Comparison of ENCODE assay signal across 27 cellular contexts in the genomic region with DNA sequence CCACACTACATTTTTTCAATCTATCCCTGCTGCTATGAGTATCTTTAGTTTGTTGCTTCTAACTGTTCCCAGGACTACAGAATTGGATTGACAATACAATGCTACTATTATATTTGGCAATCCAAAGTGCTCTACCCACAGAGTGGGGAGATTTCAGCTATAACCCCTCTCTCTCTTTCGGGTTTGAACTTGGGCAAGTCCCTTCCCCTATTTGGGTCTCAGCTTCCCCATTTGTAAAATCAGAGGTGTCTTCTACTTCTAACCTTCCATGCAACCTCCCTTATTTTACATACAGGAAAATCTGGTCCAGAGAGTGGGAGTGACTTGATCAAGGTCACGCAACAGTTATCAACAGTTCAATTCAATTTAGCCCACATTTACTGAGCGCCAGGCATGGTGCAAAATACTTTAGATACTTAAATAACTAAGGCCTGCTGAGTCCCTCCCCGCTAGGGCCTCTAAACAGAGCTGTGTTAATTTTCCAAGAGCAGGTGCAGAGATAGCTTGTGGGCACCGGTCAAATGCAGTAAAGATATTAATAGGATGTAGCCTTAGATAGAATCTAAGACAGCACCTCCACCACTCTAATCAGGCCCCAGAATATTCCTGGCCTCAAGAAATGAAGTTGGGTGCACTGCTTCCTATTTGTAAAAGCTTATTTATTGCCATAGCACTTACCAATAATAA. TPM values are rescaled to one million over a fixed set of nuclear protein-coding genes. Genes with fewer than 3 reads are reported as not detected.
DNase-seq lines count a peak whose midpoint lies in the region; ATAC-seq and TF ChIP-seq lines count a peak whose summit lies in the region.
"Had no signal": no experiment of that assay in that cellular context is flagged by ENCODE, and none has a peak within 500 bp of the region (broad histone marks: within the 10 kb centered on the region; RNA-seq: fewer than 3 reads in every experiment).

No MANE protein-coding gene starts in this region.

- no peak for TF ChIP-seq CTCF in left ventricle myocardium inferior (IDR thresholded peaks at IDR 0.05; ENCODE audit: borderline replicate concordance)
- TF ChIP-seq CTCF in heart right ventricle (IDR thresholded peaks at IDR 0.05): no peak
- TF ChIP-seq CTCF in OCI-LY7 (conservative IDR thresholded peaks at IDR 0.05; ENCODE audit: low read length): no peak

- POLR2A ChIA-PET in OCI-LY7 (lab: Charles Lee): interaction anchor here (0.5 to 1.7 kb wide), 8 partner anchors 12 to 531 kb away, joined by 3 to 7 read pairs (median 3); no protein-coding TSS in a partner anchor

- H3K27me3 ChIP-seq in left ventricle myocardium inferior (ENCODE audit: low read depth): no peaks in the 10 kb centered on the region
- H3K27me3 ChIP-seq in heart right ventricle: no peaks in the 10 kb centered on the region
- H3K27me3 ChIP-seq: MG63, stomach, thyroid gland had no signal

- no peaks in the 10 kb centered on the region for H3K79me2 ChIP-seq in OCI-LY7 (ENCODE audit: insufficient read depth, low read depth, low read length)

- BruUV-seq in OCI-LY7 (replicated peaks; lab: Mats Ljungman, UMichigan): no TSS peak

- H3K4me3 ChIP-seq in left ventricle myocardium inferior: no peak overlapping the region
- no peak overlapping the region for H3K4me3 ChIP-seq in heart right ventricle
- H3K4me3 ChIP-seq in OCI-LY7 (ENCODE audit: low read depth, low read length, poor library complexity, severe bottlenecking): peak overlapping the region; percentile 42
- H3K4me3 ChIP-seq: HAP-1, K562, MG63, stomach, thyroid gland had no signal

- WGBS in heart right ventricle, 2 donors: 59 to 67% methylated on average over 5 of the region's 5 CpGs

- CTCF ChIA-PET in OCI-LY7 (lab: Charles Lee; ENCODE audit: unreplicated experiment): no interaction called here

- intact Hi-C loops in left ventricle myocardium inferior (cut with micrococcal nuclease) (no loop called here), heart right ventricle (cut with DNase I) (no loop called here), OCI-LY7 (cut with micrococcal nuclease; ENCODE audit: unreplicated experiment) (no loop called here)

- H3K36me3 ChIP-seq in left ventricle myocardium inferior: no peaks in the 10 kb centered on the region
- H3K36me3 ChIP-seq in heart right ventricle: no peaks in the 10 kb centered on the region
- H3K36me3 ChIP-seq in OCI-LY7 (ENCODE audit: insufficient read depth, low read length): no peaks in the 10 kb centered on the region
- H3K36me3 ChIP-seq: HAP-1, MG63, stomach, thyroid gland had no signal

- H3K4me1 ChIP-seq in left ventricle myocardium inferior (peaks cover 9% of the 10 kb centered on the region), heart right ventricle (peaks cover 0 to 15% (median 0%) of the 10 kb centered on the region in 9 donors), OCI-LY7 (ENCODE audit: insufficient read depth, low read length, poor library complexity, severe bottlenecking) (peaks cover 36% of the 10 kb centered on the region)
- H3K4me1 ChIP-seq: HAP-1, stomach, thyroid gland had no signal

- H3K9me3 ChIP-seq in left ventricle myocardium inferior (replicated peaks) (no peaks in the 10 kb centered on the region), heart right ventricle (no peaks in the 10 kb centered on the region), OCI-LY7 (ENCODE audit: low read length) (no peaks in the 10 kb centered on the region)
- H3K9me3 ChIP-seq: MG63, stomach, thyroid gland had no signal

- H2AFZ ChIP-seq in OCI-LY7 (ENCODE audit: low read length): peak overlapping the region; percentile 91

- ATAC-seq in heart right ventricle: no peak
- no peak for ATAC-seq in GM18868 (IDR thresholded peaks at IDR 0.05; ENCODE audit: unreplicated experiment)
- no peak for ATAC-seq in HG02885 (IDR thresholded peaks at IDR 0.05; ENCODE audit: poor library complexity, unreplicated experiment)
- ATAC-seq: CD8-positive, alpha-beta T cell; effector memory CD8-positive, alpha-beta T cell; K562 had no signal

- H3K9me2 ChIP-seq in OCI-LY7 (ENCODE audit: insufficient read depth, low read length): no peaks in the 10 kb centered on the region

- in situ Hi-C loops in KBM-7 (cut with MboI; ENCODE audit: low pct_unique_long_range_greater_than_20kb, low sequenced_read_pairs): no loop called here

- DNase-seq in left ventricle myocardium inferior: no peak
- DNase-seq in heart right ventricle: no peak
- DNase-seq in OCI-LY7 (ENCODE audit: low spot score): peak; percentile 71
- DNase-seq in myocyte (ENCODE audit: low read depth): peak; percentile 84
- no peak for DNase-seq in KBM-7
- DNase-seq in DMS153 (lab: John Stamatoyannopoulos, UW): no peak
- DNase-seq: activated CD4-positive, alpha-beta memory T cell treated with anti-CD3 and anti-CD28 coated beads for 36 hours; activated CD4-positive, CD25-positive, alpha-beta regulatory T cell treated with anti-CD3 and anti-CD28 coated beads, Interleukin-2, amount 50 U/mL, for 72 hours; activated CD8-positive, alpha-beta memory T cell treated with anti-CD3 and anti-CD28 coated beads, Interleukin-2, amount 50 U/mL, for 48 hours; activated naive CD4-positive, alpha-beta T cell treated with anti-CD3 and anti-CD28 coated beads, Interleukin-2, amount 10 ng/mL, durations not matched to agents 7 days and 5 days; CD8-positive, alpha-beta T cell; cortex of kidney; effector memory CD8-positive, alpha-beta T cell; MG63; NCI-H1436; NCI-H524; NK-92 treated with Interleukin-12 subunit alpha and Interleukin-12 subunit beta, amount 100 ng/mL, for 24 hours; nucleus accumbens; stomach; T-helper 1 cell; thyroid gland had no signal

- H3K27ac ChIP-seq in left ventricle myocardium inferior (replicated peaks) (peak overlapping the region; percentile 27), heart right ventricle (peak overlapping the region in 1 of 10 donors; percentile 14), OCI-LY7 (ENCODE audit: low read depth, low read length, poor library complexity, severe bottlenecking) (peak overlapping the region; percentile 75)
- H3K27ac ChIP-seq: stomach, thyroid gland had no signal

- H3K4me2 ChIP-seq in OCI-LY7 (ENCODE audit: low read length): peak overlapping the region; percentile 70

- no peaks in the 10 kb centered on the region for H4K20me1 ChIP-seq in OCI-LY7 (ENCODE audit: insufficient read depth, low read length)

RNA-seq across cellular contexts. Expression of a gene that starts 9.4 kb away (rescaled TPM):
- total RNA-seq in left ventricle myocardium inferior (5.2 TPM), heart right ventricle (10 to 100 TPM in 1 of 10 donors, 1 to 10 TPM in 9; 3.3 to 14.6 (median 6.5) TPM), OCI-LY7 (2022) (not detected in 2 replicates), myocyte (33.8 and 103 TPM in 2 replicates)
- polyA plus RNA-seq in heart right ventricle: 10 to 100 TPM in 1 of 2 donors, 1 to 10 TPM in 1; 7.5 to 22.9 TPM
- not detected in 2 replicates for total RNA-seq in OCI-LY7 (2014; rRNA removed; shearing (Covaris generic))
- 30.2 TPM for polyA plus RNA-seq in myocyte (2012)
- total RNA-seq: HT1080, K562 had no signal

RNA-seq across cellular contexts. Expression of a gene that starts 39.9 kb away (rescaled TPM):
- 30.9 TPM for total RNA-seq in left ventricle myocardium inferior
- total RNA-seq in heart right ventricle: 10 to 100 TPM; 25.5 to 40.6 (median 32.5) TPM
- polyA plus RNA-seq in heart right ventricle: 10 to 100 TPM; 16.9 to 26.6 TPM
- total RNA-seq in OCI-LY7 (2014; rRNA removed; shearing (Covaris generic)): 72.4 and 102 TPM in 2 replicates
- 70.8 and 81.1 TPM in 2 replicates for total RNA-seq in OCI-LY7 (2022)
- total RNA-seq in myocyte: 30.9 and 66.6 TPM in 2 replicates
- 18.8 TPM for polyA plus RNA-seq in myocyte (2012)

RNA-seq across cellular contexts. Expression of a gene that starts 40.2 kb away (rescaled TPM):
- total RNA-seq in left ventricle myocardium inferior: not detected
- total RNA-seq in heart right ventricle: under 1 TPM in 2 of 10 donors, not detected in 8; 0.10 to 0.19 TPM
- under 1 TPM in 1 of 2 donors, not detected in 1; 0.22 TPM for polyA plus RNA-seq in heart right ventricle
- total RNA-seq in OCI-LY7 (2014; rRNA removed; shearing (Covaris generic)): 0.13 and 0.69 TPM in 2 replicates
- total RNA-seq in OCI-LY7 (2022): 0.27 and 0.55 TPM in 2 replicates
- total RNA-seq in myocyte: not detected in 2 replicates
- polyA plus RNA-seq in myocyte (2012): 0.09 TPM
- total RNA-seq: fibroblast of villous mesenchyme, HT1080 had no signal
- polyA plus RNA-seq: K562 had no signal

Comparison
In these comparisons a context has a peak if more than half of its experiments do, and no peak if none do; other contexts are left out.
1. DNase-seq: peak in OCI-LY7 (single experiment) and myocyte (single experiment); none in left ventricle myocardium inferior (single experiment), heart right ventricle (0 of 2), KBM-7 (single experiment) and DMS153 (single experiment).